In genomic region chr11:92409956-92410355, GRCh38 we compare ENCODE assay signal across 27 cellular contexts.
"Had no signal": no experiment of that assay in that cellular context is flagged by ENCODE, and none has a peak within 500 bp of the region (broad histone marks: within the 10 kb centered on the region; RNA-seq: fewer than 3 reads in every experiment).

No MANE protein-coding gene starts in this region.

- H3K79me2 ChIP-seq: hepatocyte had no signal

- H3K27me3 ChIP-seq: dorsolateral prefrontal cortex, gastroesophageal sphincter, heart left ventricle, hepatocyte, left lung, right atrium auricular region, thyroid gland had no signal

- H3K4me3 Mint-ChIP-seq: mesothelial cell of epicardium; naive B cell; natural killer cell treated with Interleukin-12 subunit alpha and Interleukin-12 subunit beta and Interleukin-15 and Interleukin-18, amount 100 ng/mL, for 72 hours; stimulated activated naive CD8-positive, alpha-beta T cell treated with anti-CD3 and anti-CD28 coated beads, Interleukin-15, amount 100 ng/mL, for 72 hours had no signal

- H3K36me3 Mint-ChIP-seq: naive B cell; natural killer cell treated with Interleukin-12 subunit alpha and Interleukin-12 subunit beta and Interleukin-15 and Interleukin-18, amount 100 ng/mL, for 72 hours had no signal

- ATAC-seq: esophagus mucosa; gastroesophageal sphincter; heart left ventricle; left cardiac atrium; left lung; mucosa of descending colon; natural killer cell treated with Interleukin-12 subunit alpha and Interleukin-12 subunit beta and Interleukin-15 and Interleukin-18, amount 100 ng/mL, for 72 hours; sciatic nerve; stimulated activated naive CD8-positive, alpha-beta T cell treated with anti-CD3 and anti-CD28 coated beads, Interleukin-15, amount 100 ng/mL, for 72 hours had no signal

- H3K4me2 ChIP-seq: hepatocyte, smooth muscle cell had no signal

- H3K27me3 Mint-ChIP-seq: natural killer cell treated with Interleukin-12 subunit alpha and Interleukin-12 subunit beta and Interleukin-15 and Interleukin-18, amount 100 ng/mL, for 72 hours; stimulated activated naive CD8-positive, alpha-beta T cell treated with anti-CD3 and anti-CD28 coated beads, Interleukin-15, amount 100 ng/mL, for 72 hours had no signal

- H3K36me3 ChIP-seq: gastroesophageal sphincter, heart left ventricle, left lung, prostate gland, right atrium auricular region, thyroid gland had no signal

- H3K4me1 Mint-ChIP-seq: stimulated activated naive CD8-positive, alpha-beta T cell treated with anti-CD3 and anti-CD28 coated beads, Interleukin-15, amount 100 ng/mL, for 72 hours had no signal

- H3K27ac Mint-ChIP-seq: mesothelial cell of epicardium; naive B cell; natural killer cell treated with Interleukin-12 subunit alpha and Interleukin-12 subunit beta and Interleukin-15 and Interleukin-18, amount 100 ng/mL, for 72 hours; stimulated activated naive CD8-positive, alpha-beta T cell treated with anti-CD3 and anti-CD28 coated beads, Interleukin-15, amount 100 ng/mL, for 72 hours had no signal

- H2AFZ ChIP-seq: hepatocyte had no signal

- H3K27ac ChIP-seq: dorsolateral prefrontal cortex, epithelial cell of prostate, gastroesophageal sphincter, heart left ventricle, hepatocyte, left lung, prostate gland, right atrium auricular region, thyroid gland had no signal

- H3K4me1 ChIP-seq: gastroesophageal sphincter, heart left ventricle, left lung, prostate gland, right atrium auricular region, thyroid gland had no signal

- DNase-seq: dorsolateral prefrontal cortex; effector CD4-positive, alpha-beta T cell; foreskin fibroblast; heart left ventricle; left cardiac atrium; left lung; mesenchymal stem cell; mucosa of descending colon; naive B cell; nucleus accumbens; stimulated activated CD4-positive, alpha-beta T cell treated with anti-CD3 and anti-CD28 coated beads, Interleukin-12 subunit alpha, Interleukin-12 subunit beta, amount 100 ng/mL, for 4 hours; stimulated activated CD4-positive, alpha-beta T cell treated with anti-CD3 and anti-CD28 coated beads, Interleukin-1b, Interleukin-23, amount 100 ng/mL, for 48 hours; stimulated activated CD4-positive, alpha-beta T cell treated with anti-CD3 and anti-CD28 coated beads, Interleukin-4, amount 100 ng/mL, for 1 hour; stimulated activated CD8-positive, alpha-beta memory T cell treated with anti-CD3 and anti-CD28 coated beads, Interleukin-4, amount 100 ng/mL, for 48 hours; stimulated activated naive CD4-positive, alpha-beta T cell; stimulated activated naive CD8-positive, alpha-beta T cell treated with anti-CD3 and anti-CD28 coated beads, Interleukin-15, amount 100 ng/mL, for 72 hours; thyroid gland had no signal

- H3K4me3 ChIP-seq: dorsolateral prefrontal cortex, gastroesophageal sphincter, heart left ventricle, hepatocyte, left lung, mucosa of descending colon, prostate gland, right atrium auricular region, smooth muscle cell, thyroid gland had no signal

- H3K9me3 ChIP-seq: gastroesophageal sphincter, heart left ventricle, left lung, mucosa of descending colon, prostate gland, right atrium auricular region, thyroid gland had no signal
